In genomic region chr12:42483534-42483857, GRCh38 we compare ENCODE assay signal across 8 cellular contexts.
A peak's percentile ranks its signal among the peaks of the same experiment; 100 is the strongest.
DNase-seq lines count a peak whose midpoint lies in the region; ATAC-seq, FAIRE-seq and TF ChIP-seq lines count a peak whose summit lies in the region.

No MANE protein-coding gene starts in this region.

- peaks cover 40% of the 10 kb centered on the region for H3K79me2 ChIP-seq in GM23338 (replicated peaks; ENCODE audit: insufficient read depth)
- no peaks in the 10 kb centered on the region for H3K79me2 ChIP-seq in K562 (ENCODE audit: control insufficient read depth, insufficient read depth, low read length)

- FAIRE-seq in GM12891 (lab: Jason Lieb, UNC) (peak; percentile 63), K562 (lab: Jason Lieb, UNC) (no peak), D721Med (lab: Jason Lieb, UNC) (no peak)

- H4K20me1 ChIP-seq in GM23338 (replicated peaks; ENCODE audit: insufficient read depth) (peaks cover 5% of the 10 kb centered on the region; the same call in 1 of the 2 replicates), K562 (replicated peaks; ENCODE audit: control insufficient read depth, insufficient read depth, low read length) (no peaks in the 10 kb centered on the region)

- H3K9ac ChIP-seq in K562 (ENCODE audit: insufficient read depth in 1 of 2, low read depth in 2 of 2, low read length in 2 of 2): peak overlapping the region; percentile 44 to 93

- peaks cover 26% of the 10 kb centered on the region for H3K27me3 Mint-ChIP-seq in GM23338 (ENCODE audit: insufficient read depth, low read depth, poor library complexity)

- peak overlapping the region; percentile 84 for H3K4me2 ChIP-seq in GM23338
- peak overlapping the region; percentile 80; the same call in 1 of the 2 replicates for H3K4me2 ChIP-seq in K562 (ENCODE audit: insufficient read depth, low read length)

- 0% methylated on average over 13 of the region's 36 CpGs for WGBS in K562 (ENCODE audit: insufficient coverage, low coverage, missing lambda C conversion rate)

- H3K4me3 ChIP-seq in GM23338 (peak overlapping the region; percentile 65), K562 (peak overlapping the region; percentile 57)

- no peak for TF ChIP-seq POLR2A in GM12891 (IDR thresholded peaks at IDR 0.05; ENCODE audit: low read depth, low read length)
- TF ChIP-seq POLR2A in K562 (conservative IDR thresholded peaks at IDR 0.05): no peak

- no peak for TF ChIP-seq EP300 in K562 (IDR thresholded peaks at IDR 0.05; ENCODE audit: low read length)

- POLR2A ChIA-PET in K562 (lab: Yijun Ruan, JAX): no interaction called here

- in situ Hi-C loops in K562 (cut with MboI): no loop called here

- H3K27ac ChIP-seq in GM23338 (ENCODE audit: low read depth): peak overlapping the region; percentile 65; the same call in 1 of the 2 replicates
- H3K27ac ChIP-seq in K562 (ENCODE audit: extremely low read depth, low read depth, low read length): no peak overlapping the region

- intact Hi-C loops in K562 (cut with micrococcal nuclease): loop anchor here (1.0 kb wide), 1 partner anchor 82 kb away; no protein-coding TSS in a partner anchor

- DNase-seq in GM12891 (ENCODE audit: insufficient read length, low spot score) (peak; percentile 49), GM23338 (ENCODE audit: low spot score) (no peak), NCI-H460 (ENCODE audit: extremely low read depth, low read depth) (peak; percentile 41), K562 (ENCODE audit: extremely low read depth in 1 of 4, low spot score in 3 of 4) (peak; percentile 35 to 55 (median 51)), iPS-NIHi7 (ENCODE audit: extremely low spot score) (peak; percentile 37), hippocampal formation (lab: John Stamatoyannopoulos, UW) (no peak), D721Med (ENCODE audit: insufficient read length, low spot score) (no peak)
- DNase-seq in stimulated activated CD8-positive, alpha-beta memory T cell treated with anti-CD3 and anti-CD28 coated beads, Interleukin-12 subunit alpha, Interleukin-12 subunit beta, amount 100 ng/mL, for 4 hours (ENCODE audit: low read depth): peak; percentile 9

- H2AFZ ChIP-seq in GM23338 (no peak overlapping the region), K562 (ENCODE audit: low read depth, low read length) (peak overlapping the region; percentile 97)

- peak overlapping the region; percentile 93; the same call in 1 of the 2 replicates for H3K27ac Mint-ChIP-seq in GM23338

- BruUV-seq in K562 (replicated peaks; lab: Mats Ljungman, UMichigan): no TSS peak

- H3F3A ChIP-seq in GM23338 (replicated peaks; ENCODE audit: low read depth): 0 out of 2 replicates have a peak, but pooled peaks cover 5% of the 10 kb centered on the region

- peaks cover 2% of the 10 kb centered on the region; the same call in 1 of the 3 replicates for H3K9me3 Mint-ChIP-seq in GM23338

- TF ChIP-seq RAD21 in K562 (CRISPR knock-in tag; conservative IDR thresholded peaks at IDR 0.05 in 1 of 2, IDR thresholded peaks at IDR 0.05 in 1 of 2): no peak

- no peaks in the 10 kb centered on the region for H3K36me3 ChIP-seq in GM23338 (ENCODE audit: insufficient read depth)
- H3K36me3 ChIP-seq in K562 (ENCODE audit: control insufficient read depth, insufficient read depth, low read length): no peaks in the 10 kb centered on the region

- peak overlapping the region; percentile 93 for H3K4me3 Mint-ChIP-seq in GM23338

- H3K36me3 Mint-ChIP-seq in GM23338 (ENCODE audit: low read depth): 0 out of 3 replicates have a peak, but pooled peaks cover 3% of the 10 kb centered on the region

- no peaks in the 10 kb centered on the region for H3K9me2 ChIP-seq in GM23338 (ENCODE audit: insufficient read depth)

- ATAC-seq in GM23338 (peak; percentile 3), K562 (peak; percentile 63)

- TF ChIP-seq CTCF in GM23338 (conservative IDR thresholded peaks at IDR 0.05; ENCODE audit: low read depth in 2 of 2) (no peak), K562 (IDR thresholded peaks at IDR 0.05 in 2 of 3, conservative IDR thresholded peaks at IDR 0.05 in 1 of 3; ENCODE audit: insufficient read depth in 2 of 3, low read depth in 1 of 3, low read length in 3 of 3) (no peak), D721Med (IDR thresholded peaks at IDR 0.05; ENCODE audit: insufficient read depth, missing control alignments) (no peak)

- peaks cover 30% of the 10 kb centered on the region for H3K27me3 ChIP-seq in GM23338 (ENCODE audit: insufficient read depth)
- no peaks in the 10 kb centered on the region for H3K27me3 ChIP-seq in K562 (ENCODE audit: control insufficient read depth in 2 of 2, insufficient read depth in 2 of 2, low read length in 2 of 2)

- CTCF ChIA-PET in K562 (lab: Yijun Ruan, JAX; ENCODE audit: low intra/inter-chr PET ratio): interaction anchor here (1.9 kb wide), 1 partner anchor 86 kb away, joined by 19 read pairs; no protein-coding TSS in a partner anchor

- H3K9me1 ChIP-seq in K562 (ENCODE audit: control insufficient read depth, insufficient read depth, low read length): no peaks in the 10 kb centered on the region

- peaks cover 70% of the 10 kb centered on the region for H3K4me1 Mint-ChIP-seq in GM23338

- H3K4me1 ChIP-seq in GM23338 (ENCODE audit: insufficient read depth) (peaks cover 46% of the 10 kb centered on the region), K562 (replicated peaks in 1 of 2; ENCODE audit: control insufficient read depth in 2 of 2, insufficient read depth in 2 of 2, low read length in 2 of 2) (peaks cover 9 to 18% of the 10 kb centered on the region in 2 experiments; a peak in 4 of 5 replicates)

- 0 out of 2 replicates have a peak, but pooled peaks cover 2% of the 10 kb centered on the region for H3K9me3 ChIP-seq in K562 (replicated peaks; ENCODE audit: control insufficient read depth, insufficient read depth, low read depth, low read length)

TF ChIP-seq in GM12891, 5 proteins besides CTCF, POLR2A, EP300 and RAD21:
- no peak for TF ChIP-seq PAX5 (IDR thresholded peaks at IDR 0.05; ENCODE audit: insufficient read depth, low read length, severe bottlenecking)
- TF ChIP-seq SPI1 (IDR thresholded peaks at IDR 0.05; ENCODE audit: low read depth, low read length): no peak
- TF ChIP-seq TAF1 (IDR thresholded peaks at IDR 0.05; ENCODE audit: low read depth, low read length): no peak
- no peak for TF ChIP-seq POU2F2 (IDR thresholded peaks at IDR 0.05; ENCODE audit: low read depth, low read length)
- no peak for TF ChIP-seq POLR2AphosphoS5 (IDR thresholded peaks at IDR 0.05; ENCODE audit: low read depth, low read length)

TF ChIP-seq in GM23338, 12 proteins besides CTCF, POLR2A, EP300 and RAD21:
- 0 out of 2 replicates have a peak, but pooled peaks have one; percentile 55 for TF ChIP-seq CREB1 (CRISPR knock-in tag; IDR thresholded peaks at IDR 0.05; ENCODE audit: low read depth)
- TF ChIP-seq POLR2AphosphoS5 (IDR thresholded peaks at IDR 0.05; ENCODE audit: low read depth): no peak

TF ChIP-seq in K562, 482 proteins besides CTCF, POLR2A, EP300 and RAD21:
- TF ChIP-seq UBTF (IDR thresholded peaks at IDR 0.05; ENCODE audit: borderline replicate concordance in 1 of 2, low read depth in 2 of 2, low read length in 2 of 2) (peak in 1 of 2 experiments; percentile 4; a peak in 1 of 4 replicates), CHD1 (IDR thresholded peaks at IDR 0.05; ENCODE audit: low read length) (peak; percentile 6), GATAD2B (IDR thresholded peaks at IDR 0.05; ENCODE audit: borderline replicate concordance) (0 out of 2 replicates have a peak, but pooled peaks have one; percentile 39), CREM (IDR thresholded peaks at IDR 0.05; ENCODE audit: low read depth) (peak; percentile 55), CREB1 (IDR thresholded peaks at IDR 0.05) (0 out of 2 replicates have a peak, but pooled peaks have one; percentile 37), CREB1 (CRISPR knock-in tag; IDR thresholded peaks at IDR 0.05) (no peak), ZC3H4 (CRISPR knock-in tag; IDR thresholded peaks at IDR 0.05; ENCODE audit: borderline replicate concordance) (0 out of 2 replicates have a peak, but pooled peaks have one; percentile 4), MAFG (tag; conservative IDR thresholded peaks at IDR 0.05) (no peak), CTCFL (IDR thresholded peaks at IDR 0.05; ENCODE audit: borderline replicate concordance, insufficient read depth, low read depth, low read length, poor library complexity, severe bottlenecking) (peak; percentile 10), HDAC1 (IDR thresholded peaks at IDR 0.05) (no peak), CBX3 (IDR thresholded peaks at IDR 0.05; ENCODE audit: borderline replicate concordance in 1 of 2, low read length in 2 of 2) (no peak), ZBTB7A (IDR thresholded peaks at IDR 0.05; ENCODE audit: borderline replicate concordance, control insufficient read depth, low read depth, low read length) (peak; percentile 89; the same call in 1 of the 2 replicates)

Comparison
In these comparisons a context has a peak if more than half of its experiments do, and no peak if none do; other contexts are left out.
1. DNase-seq: peak in GM12891 (single experiment), NCI-H460 (single experiment), K562 (4 of 4), iPS-NIHi7 (single experiment) and stimulated activated CD8-positive, alpha-beta memory T cell treated with anti-CD3 and anti-CD28 coated beads, Interleukin-12 subunit alpha, Interleukin-12 subunit beta, amount 100 ng/mL, for 4 hours (single experiment); none in GM23338 (single experiment), hippocampal formation (0 of 2) and D721Med (single experiment).